ENCODE assay signal across 8 cellular contexts in genomic region chr14:52315355-52315718, GRCh38. TPM values are rescaled to one million over a fixed set of nuclear protein-coding genes. Genes with fewer than 3 reads are reported as not detected.
DNase-seq lines count a peak whose midpoint lies in the region; ATAC-seq, FAIRE-seq and TF ChIP-seq lines count a peak whose summit lies in the region.

No MANE protein-coding gene starts in this region.

- H3K36me3 ChIP-seq in Panc1 (ENCODE audit: control insufficient read depth, insufficient read depth, low read length) (no peaks in the 10 kb centered on the region), prostate gland (no peaks in the 10 kb centered on the region), MG63 (no peaks in the 10 kb centered on the region)

- no peak for TF ChIP-seq CTCF in Panc1 (IDR thresholded peaks at IDR 0.05)
- TF ChIP-seq CTCF in prostate gland (IDR thresholded peaks at IDR 0.05): no peak

- BruUV-seq in Panc1 (replicated peaks; lab: Mats Ljungman, UMichigan): no TSS peak

- peak overlapping the region in 1 of 2 experiments; percentile 62; a peak in 3 of 4 replicates for H3K4me3 ChIP-seq in Panc1 (ENCODE audit: low read depth in 2 of 2, low read length in 2 of 2)
- H3K4me3 ChIP-seq in prostate gland: peak overlapping the region; percentile 47 to 50
- H3K4me3 ChIP-seq in MG63: no peak overlapping the region

- no peak for FAIRE-seq in GM12891 (lab: Jason Lieb, UNC)

- in situ Hi-C loops in Panc1 (cut with HindIII; ENCODE audit: low pct_unique_long_range_greater_than_20kb, low sequenced_read_pairs): no loop called here

- H3K9me3 ChIP-seq in Panc1 (ENCODE audit: control insufficient read depth, insufficient read depth, low read depth, low read length) (no peaks in the 10 kb centered on the region), prostate gland (no peaks in the 10 kb centered on the region), MG63 (no peaks in the 10 kb centered on the region)

- CTCF ChIA-PET in Panc1 (lab: Charles Lee): no interaction called here

- WGBS in prostate gland: 49% methylated on average over 11 of the region's 11 CpGs

- 0 out of 2 replicates have a peak, but pooled peaks have one; percentile 20 for ATAC-seq in Panc1
- ATAC-seq in GM18511 (IDR thresholded peaks at IDR 0.05; ENCODE audit: unreplicated experiment): no peak

- H3K27me3 ChIP-seq in Panc1 (ENCODE audit: control insufficient read depth, insufficient read depth, low read length) (peaks cover 8% of the 10 kb centered on the region), prostate gland (replicated peaks; ENCODE audit: insufficient read depth) (no peaks in the 10 kb centered on the region), MG63 (no peaks in the 10 kb centered on the region)

- intact Hi-C loops in Panc1 (cut with micrococcal nuclease; ENCODE audit: unreplicated experiment) (no loop called here), prostate gland (cut with DNase I) (loop anchor here (2.0 to 10.0 kb wide), 3 partner anchors 35 to 639 kb away; partner anchors contain the start of gene FERMT2)

- POLR2A ChIA-PET in Panc1 (lab: Charles Lee): no interaction called here

- H3K4me1 ChIP-seq in Panc1 (ENCODE audit: control insufficient read depth, insufficient read depth, low read length): no peaks in the 10 kb centered on the region
- no peaks in the 10 kb centered on the region for H3K4me1 ChIP-seq in prostate gland (replicated peaks)

- DNase-seq in GM12891 (ENCODE audit: insufficient read length, low spot score) (no peak), Panc1 (ENCODE audit: low read depth, low spot score) (no peak), fibroblast of gingiva (ENCODE audit: low read depth) (peak; percentile 58), prostate gland (ENCODE audit: low spot score) (no peak), DMS53 (lab: John Stamatoyannopoulos, UW) (no peak), NCI-H526 (lab: John Stamatoyannopoulos, UW) (no peak), MG63 (no peak)

- H3K27ac ChIP-seq in Panc1 (ENCODE audit: low read length) (no peak overlapping the region), prostate gland (peak overlapping the region; percentile 70)

- TF ChIP-seq POLR2A in GM12891 (IDR thresholded peaks at IDR 0.05; ENCODE audit: low read depth, low read length) (no peak), prostate gland (IDR thresholded peaks at IDR 0.05) (no peak)

TF ChIP-seq in GM12891, 5 proteins besides CTCF, POLR2A, EP300 and RAD21:
- TF ChIP-seq POLR2AphosphoS5 (IDR thresholded peaks at IDR 0.05; ENCODE audit: low read depth, low read length): no peak
- TF ChIP-seq SPI1 (IDR thresholded peaks at IDR 0.05; ENCODE audit: low read depth, low read length): peak; percentile 17; the same call in 1 of the 2 replicates
TF ChIP-seq in GM12891: peak in this region for 1.

RNA-seq across cellular contexts. Expression of gene PTGER2, which starts 1.2 kb away (rescaled TPM):
- polyA plus RNA-seq in GM12891 (2012; ENCODE audit: low read depth, missing spikeins): not detected
- total RNA-seq in Panc1 (2021; ENCODE audit: unreplicated experiment) (0.41 TPM), prostate gland (1 to 10 TPM; 5.4 to 8.9 TPM)
- polyA plus RNA-seq in Panc1 (2012; ENCODE audit: insufficient read length): 1.9 TPM
- total RNA-seq in MG63 (2014; rRNA removed; shearing (Covaris generic); ENCODE audit: low replicate concordance): 0.39 and 2.7 TPM in 2 replicates

RNA-seq across cellular contexts. Expression of gene PTGDR, which starts 47.8 kb away (rescaled TPM):
- polyA plus RNA-seq in GM12891 (2012; ENCODE audit: low read depth, missing spikeins): not detected
- not detected for total RNA-seq in Panc1 (2021; ENCODE audit: unreplicated experiment)
- polyA plus RNA-seq in Panc1 (2012; ENCODE audit: insufficient read length): not detected
- under 1 TPM; 0.55 to 0.74 TPM for total RNA-seq in prostate gland
- not detected in 2 replicates for total RNA-seq in MG63 (2014; rRNA removed; shearing (Covaris generic); ENCODE audit: low replicate concordance)
